22 cellular contexts compared by ENCODE assay signal in the genomic region with DNA sequence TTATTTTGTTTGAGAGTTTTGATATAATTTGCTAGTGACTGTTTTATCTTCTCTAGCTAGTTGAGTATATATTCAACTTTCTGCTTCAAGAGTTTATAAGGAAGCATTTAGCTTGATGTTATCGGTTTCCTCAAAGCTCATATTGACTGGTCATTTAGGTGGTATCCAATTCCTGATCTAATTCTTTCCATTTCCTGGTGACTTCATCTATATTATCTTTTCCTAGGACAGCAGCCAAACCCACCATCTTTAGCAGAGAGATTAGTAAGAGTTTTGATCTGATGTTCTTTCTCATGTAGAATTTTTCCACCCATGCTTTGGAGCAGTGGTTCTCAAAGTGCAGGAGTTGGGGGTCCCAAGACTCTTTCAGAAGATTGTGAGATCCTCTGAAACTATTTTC.
DNase-seq lines count a peak whose midpoint lies in the region; ATAC-seq, FAIRE-seq and TF ChIP-seq lines count a peak whose summit lies in the region.
"Had no signal": no experiment of that assay in that cellular context is flagged by ENCODE, and none has a peak within 500 bp of the region (broad histone marks: within the 10 kb centered on the region; RNA-seq: fewer than 3 reads in every experiment).

No MANE protein-coding gene starts in this region.

- TF ChIP-seq CTCF in astrocyte (IDR thresholded peaks at IDR 0.05; ENCODE audit: insufficient read depth, low read depth, low read length) (no peak), hepatocyte (IDR thresholded peaks at IDR 0.05; ENCODE audit: poor library complexity) (no peak)

- H3K36me3 ChIP-seq in GM23248 (ENCODE audit: low read depth) (no peaks in the 10 kb centered on the region), astrocyte (ENCODE audit: insufficient read depth, low read length) (no peaks in the 10 kb centered on the region), hepatocyte (replicated peaks; ENCODE audit: insufficient read depth, low read depth) (no peaks in the 10 kb centered on the region)
- H3K36me3 ChIP-seq: BLaER1 had no signal

- H3K4me2 ChIP-seq in GM23248 (ENCODE audit: unreplicated experiment) (no peak overlapping the region), astrocyte (ENCODE audit: low read length) (peak overlapping the region; percentile 24), hepatocyte (no peak overlapping the region)
- H3K4me2 ChIP-seq: BLaER1 had no signal

- in situ Hi-C loops in GM23248 (cut with MboI), result no loop called here

- no peak overlapping the region for H3K9ac ChIP-seq in GM23248
- no peak overlapping the region for H3K9ac ChIP-seq in astrocyte (ENCODE audit: low read length)
- H3K9ac ChIP-seq: BLaER1 had no signal

- peaks cover 3% of the 10 kb centered on the region for H3K27me3 Mint-ChIP-seq in astrocyte (ENCODE audit: low read depth, unreplicated experiment)
- H3K27me3 Mint-ChIP-seq: CD4-positive, alpha-beta memory T cell had no signal

- H3K9me3 ChIP-seq in GM23248 (ENCODE audit: low read depth) (no peaks in the 10 kb centered on the region), astrocyte (ENCODE audit: insufficient read depth, low read depth, low read length) (no peaks in the 10 kb centered on the region), hepatocyte (ENCODE audit: low read depth) (no peaks in the 10 kb centered on the region)

- peaks cover 9% of the 10 kb centered on the region for H3K9me3 Mint-ChIP-seq in astrocyte (ENCODE audit: unreplicated experiment)

- no peak for ATAC-seq in GM18498 (IDR thresholded peaks at IDR 0.05; ENCODE audit: unreplicated experiment)
- ATAC-seq: HCT116 had no signal

- 86 to 97% methylated on average over 1 of the region's 1 CpG for WGBS in GM23248 (ENCODE audit: low coverage in 1 of 2, low lambda C conversion rate in 2 of 2, missing lambda C conversion rate in 2 of 2), 2 experiments
- WGBS in hepatocyte (ENCODE audit: low lambda C conversion rate, missing lambda C conversion rate), result 96% methylated on average over 1 of the region's 1 CpG

- H2AFZ ChIP-seq in GM23248 (no peak overlapping the region), astrocyte (ENCODE audit: low read depth, low read length) (no peak overlapping the region), hepatocyte (no peak overlapping the region)

- no peak overlapping the region for H3K27ac Mint-ChIP-seq in astrocyte (ENCODE audit: unreplicated experiment)
- H3K27ac Mint-ChIP-seq: CD14-positive monocyte; CD4-positive, alpha-beta memory T cell; HFFc6 had no signal

- H3K79me2 ChIP-seq in GM23248 (ENCODE audit: insufficient read depth) (no peaks in the 10 kb centered on the region), astrocyte (ENCODE audit: insufficient read depth, low read length) (no peaks in the 10 kb centered on the region), hepatocyte (no peaks in the 10 kb centered on the region)

- peaks cover 3% of the 10 kb centered on the region; the same call in 1 of the 2 replicates for H3F3A ChIP-seq in GM23248 (ENCODE audit: insufficient read depth)

- H3K36me3 Mint-ChIP-seq in astrocyte (ENCODE audit: low read depth, unreplicated experiment), result peaks cover 1% of the 10 kb centered on the region
- H3K36me3 Mint-ChIP-seq: CD14-positive monocyte had no signal

- H3K4me3 Mint-ChIP-seq in astrocyte (ENCODE audit: unreplicated experiment), result no peak overlapping the region
- H3K4me3 Mint-ChIP-seq: CD14-positive monocyte; CD4-positive, alpha-beta memory T cell; HFFc6 had no signal

- H4K20me1 ChIP-seq in GM23248 (ENCODE audit: insufficient read depth) (no peaks in the 10 kb centered on the region), astrocyte (ENCODE audit: insufficient read depth, low read length) (no peaks in the 10 kb centered on the region), hepatocyte (ENCODE audit: insufficient read depth, poor library complexity, severe bottlenecking) (no peaks in the 10 kb centered on the region)
- H4K20me1 ChIP-seq: BLaER1 had no signal

- H3K9me2 ChIP-seq in GM23248 (ENCODE audit: insufficient read depth), result no peaks in the 10 kb centered on the region
- no peaks in the 10 kb centered on the region for H3K9me2 ChIP-seq in hepatocyte (replicated peaks; ENCODE audit: insufficient read depth)

- H3K27me3 ChIP-seq in GM23248 (replicated peaks; ENCODE audit: insufficient read depth) (no peaks in the 10 kb centered on the region), astrocyte (ENCODE audit: insufficient read depth, low read length) (no peaks in the 10 kb centered on the region), hepatocyte (no peaks in the 10 kb centered on the region)
- H3K27me3 ChIP-seq: BLaER1 had no signal

- FAIRE-seq in astrocyte (lab: Jason Lieb, UNC), result no peak
- FAIRE-seq: G401.6, GM12891, GM18507 had no signal

- peak; percentile 6 for DNase-seq in Daoy (ENCODE audit: low read depth)
- peak; percentile 17 for DNase-seq in GM23248
- DNase-seq in astrocyte (ENCODE audit: low read depth), result peak; percentile 51
- DNase-seq in dermis microvascular lymphatic vessel endothelial cell (ENCODE audit: low read depth in 2 of 2), result peak; percentile 4 to 49
- DNase-seq in effector CD8-positive, alpha-beta T cell (lab: John Stamatoyannopoulos, UW), result no peak
- DNase-seq in hepatocyte (ENCODE audit: low spot score), result no peak
- DNase-seq in HK-2 (ENCODE audit: unreplicated experiment), result no peak
- DNase-seq: 8988T; CD4-positive, alpha-beta memory T cell; DMS153; DMS79; GOT3; H7; HFFc6 had no signal

- H3K27ac ChIP-seq in GM23248 (no peak overlapping the region), astrocyte (ENCODE audit: low read depth, low read length) (no peak overlapping the region), hepatocyte (no peak overlapping the region)
- H3K27ac ChIP-seq: BLaER1, HL-60 had no signal

- H3K4me3 ChIP-seq in GM23248, result no peak overlapping the region
- H3K4me3 ChIP-seq in astrocyte (ENCODE audit: insufficient read depth, low read depth, low read length), result no peak overlapping the region
- H3K4me3 ChIP-seq in hepatocyte, result no peak overlapping the region
- H3K4me3 ChIP-seq: BLaER1 had no signal

- H3K4me1 Mint-ChIP-seq in astrocyte (ENCODE audit: low read depth, unreplicated experiment), result no peaks in the 10 kb centered on the region
- H3K4me1 Mint-ChIP-seq: CD14-positive monocyte had no signal

- no peaks in the 10 kb centered on the region; the same call in 1 of the 2 replicates for H3K4me1 ChIP-seq in GM23248 (ENCODE audit: insufficient read depth)
- H3K4me1 ChIP-seq in astrocyte (ENCODE audit: insufficient read depth, low read length), result peaks cover 7% of the 10 kb centered on the region
- no peaks in the 10 kb centered on the region for H3K4me1 ChIP-seq in hepatocyte (ENCODE audit: insufficient read depth)
- H3K4me1 ChIP-seq: BLaER1 had no signal

Comparison
In these comparisons a context has a peak if more than half of its experiments do, and no peak if none do; other contexts are left out.
1. DNase-seq: peak in Daoy (single experiment), GM23248 (single experiment), astrocyte (single experiment) and dermis microvascular lymphatic vessel endothelial cell (2 of 2); none in effector CD8-positive, alpha-beta T cell (single experiment), hepatocyte (single experiment) and HK-2 (single experiment).